Comparison of ENCODE assay signal across 18 cellular contexts in the genomic region with DNA sequence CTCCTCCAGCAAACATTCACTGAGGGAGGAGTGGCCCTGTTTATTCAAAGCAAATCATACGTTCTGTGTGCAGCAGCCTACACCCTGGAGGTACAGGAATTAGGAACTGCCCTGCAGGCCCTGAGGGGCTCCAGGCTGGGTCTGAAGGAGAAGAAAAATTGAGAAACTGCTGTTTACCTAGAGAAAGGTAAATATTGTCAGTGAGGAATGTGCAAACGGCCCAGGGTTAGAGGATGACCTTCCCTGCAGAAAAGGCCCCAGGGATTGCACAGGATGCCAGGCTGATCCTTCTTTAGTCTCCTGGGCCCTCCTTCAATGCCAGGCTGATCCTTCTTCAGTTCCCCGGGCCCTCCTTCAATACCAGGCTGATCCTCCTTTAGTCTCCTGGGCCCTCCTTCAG. TPM values are rescaled to one million over a fixed set of nuclear protein-coding genes. Genes with fewer than 3 reads are reported as not detected.
"Had no signal": no experiment of that assay in that cellular context is flagged by ENCODE, and none has a peak within 500 bp of the region (broad histone marks: within the 10 kb centered on the region; RNA-seq: fewer than 3 reads in every experiment).

No MANE protein-coding gene starts in this region.

- H2AFZ ChIP-seq: neural progenitor cell, parathyroid adenoma had no signal

- H3K4me3 ChIP-seq: colonic mucosa, heart right ventricle, left ventricle myocardium inferior, neural progenitor cell, right atrium auricular region, smooth muscle cell, tibial nerve had no signal

- H3K27ac ChIP-seq: colonic mucosa, heart right ventricle, left ventricle myocardium inferior, neural progenitor cell, parathyroid adenoma, right atrium auricular region, tibial nerve had no signal

- H3K4me1 ChIP-seq: colonic mucosa, heart right ventricle, left ventricle myocardium inferior, parathyroid adenoma, right atrium auricular region, tibial nerve had no signal

- H3K9me3 ChIP-seq: colonic mucosa had no signal

- H3K79me2 ChIP-seq: parathyroid adenoma had no signal

- H3K27me3 ChIP-seq: colonic mucosa, heart right ventricle, neural progenitor cell, right atrium auricular region, tibial nerve had no signal

- DNase-seq: activated B cell treated with CpG ODN at 0.5 μM for 24 hours; activated CD4-positive, alpha-beta T cell treated with anti-CD3 and anti-CD28 coated beads, Interleukin-2, amount 10 ng/mL, durations not matched to agents 24 days and 14 days; activated naive CD4-positive, alpha-beta T cell treated with anti-CD3 and anti-CD28 coated beads for 36 hours; caudate nucleus; colonic mucosa; effector CD4-positive, alpha-beta T cell; foreskin melanocyte; heart right ventricle; islet precursor cell; left ventricle myocardium inferior had no signal

- H3K9ac ChIP-seq: neural progenitor cell, parathyroid adenoma had no signal

- H3K36me3 ChIP-seq: colonic mucosa, heart right ventricle, left ventricle myocardium inferior, neural progenitor cell, right atrium auricular region, tibial nerve had no signal

- H3K4me2 ChIP-seq: neural progenitor cell, smooth muscle cell had no signal

RNA-seq across cellular contexts. Expression of a gene that starts 5.7 kb away (rescaled TPM):
- total RNA-seq: activated B cell treated with CpG ODN at 0.5 μM for 24 hours; activated CD4-positive, alpha-beta T cell treated with anti-CD3 and anti-CD28 coated beads, Interleukin-2, amount 10 ng/mL, durations not matched to agents 24 days and 14 days; activated naive CD4-positive, alpha-beta T cell treated with anti-CD3 and anti-CD28 coated beads for 36 hours; activated T-helper 1 cell treated with anti-CD3 and anti-CD28 coated beads, Interleukin-12 subunit alpha, Interleukin-12 subunit beta, Interleukin-2, Interleukin-4 antibody, amounts not matched to agents 30 ng/mL and 10 ng/mL and 1 ng/mL, durations not matched to agents 14 hours and 24 hours and 36 hours; colonic mucosa; heart right ventricle; left ventricle myocardium inferior; myocyte; right atrium auricular region; T-helper 1 cell treated with Interleukin-12 subunit alpha and Interleukin-12 subunit beta and Interleukin-4 antibody, amounts not matched to agents 30 ng/mL and 1 ng/mL, for 36 hours; tibial nerve had no signal
- polyA plus RNA-seq: heart right ventricle had no signal

RNA-seq across cellular contexts. Expression of a gene that starts 31.1 kb away (rescaled TPM):
- total RNA-seq: activated B cell treated with CpG ODN at 0.5 μM for 24 hours; activated CD4-positive, alpha-beta T cell treated with anti-CD3 and anti-CD28 coated beads, Interleukin-2, amount 10 ng/mL, durations not matched to agents 24 days and 14 days; activated naive CD4-positive, alpha-beta T cell treated with anti-CD3 and anti-CD28 coated beads for 36 hours; activated T-helper 1 cell treated with anti-CD3 and anti-CD28 coated beads, Interleukin-12 subunit alpha, Interleukin-12 subunit beta, Interleukin-2, Interleukin-4 antibody, amounts not matched to agents 30 ng/mL and 10 ng/mL and 1 ng/mL, durations not matched to agents 14 hours and 24 hours and 36 hours; heart right ventricle; left ventricle myocardium inferior; myocyte; right atrium auricular region; T-helper 1 cell treated with Interleukin-12 subunit alpha and Interleukin-12 subunit beta and Interleukin-4 antibody, amounts not matched to agents 30 ng/mL and 1 ng/mL, for 36 hours; tibial nerve had no signal
- polyA plus RNA-seq: smooth muscle cell had no signal
